ENCODE assay signal across 8 cellular contexts in genomic region chr2:199309411-199309810, GRCh38.
"Had no signal": no experiment of that assay in that cellular context is flagged by ENCODE, and none has a peak within 500 bp of the region (broad histone marks: within the 10 kb centered on the region; RNA-seq: fewer than 3 reads in every experiment).

No MANE protein-coding gene starts in this region.

- H3K36me3 Mint-ChIP-seq: activated CD4-positive, alpha-beta memory T cell treated with anti-CD3 and anti-CD28 coated beads for 36 hours; activated naive CD8-positive, alpha-beta T cell treated with anti-CD3 and anti-CD28 coated beads, Interleukin-2, amount 10 ng/mL, durations not matched to agents 7 days and 5 days; immature natural killer cell; mesothelial cell of epicardium; stimulated activated effector memory CD8-positive, alpha-beta T cell treated with anti-CD3 and anti-CD28 coated beads, Interleukin-12 subunit alpha, Interleukin-12 subunit beta, amount 100 ng/mL, for 72 hours had no signal

- H3K27me3 Mint-ChIP-seq: activated CD4-positive, alpha-beta memory T cell treated with anti-CD3 and anti-CD28 coated beads for 36 hours; activated naive CD8-positive, alpha-beta T cell treated with anti-CD3 and anti-CD28 coated beads, Interleukin-2, amount 10 ng/mL, durations not matched to agents 7 days and 5 days had no signal

- H3K27ac Mint-ChIP-seq: activated CD4-positive, alpha-beta memory T cell treated with anti-CD3 and anti-CD28 coated beads for 36 hours; activated naive CD8-positive, alpha-beta T cell treated with anti-CD3 and anti-CD28 coated beads, Interleukin-2, amount 10 ng/mL, durations not matched to agents 7 days and 5 days; activated T-cell treated with anti-CD3 and anti-CD28 coated beads, Interleukin-2, amount 50 U/mL, for 72 hours; immature natural killer cell; mesothelial cell of epicardium; stimulated activated effector memory CD8-positive, alpha-beta T cell treated with anti-CD3 and anti-CD28 coated beads, Interleukin-12 subunit alpha, Interleukin-12 subunit beta, amount 100 ng/mL, for 72 hours had no signal

- H3K4me3 Mint-ChIP-seq: activated CD4-positive, alpha-beta memory T cell treated with anti-CD3 and anti-CD28 coated beads for 36 hours; activated naive CD8-positive, alpha-beta T cell treated with anti-CD3 and anti-CD28 coated beads, Interleukin-2, amount 10 ng/mL, durations not matched to agents 7 days and 5 days; activated T-cell treated with anti-CD3 and anti-CD28 coated beads, Interleukin-2, amount 50 U/mL, for 72 hours; immature natural killer cell; mesothelial cell of epicardium; stimulated activated effector memory CD8-positive, alpha-beta T cell treated with anti-CD3 and anti-CD28 coated beads, Interleukin-12 subunit alpha, Interleukin-12 subunit beta, amount 100 ng/mL, for 72 hours had no signal

- H3K9me3 Mint-ChIP-seq: activated CD4-positive, alpha-beta memory T cell treated with anti-CD3 and anti-CD28 coated beads for 36 hours; activated naive CD8-positive, alpha-beta T cell treated with anti-CD3 and anti-CD28 coated beads, Interleukin-2, amount 10 ng/mL, durations not matched to agents 7 days and 5 days; mesothelial cell of epicardium had no signal

- H3K4me1 Mint-ChIP-seq: activated naive CD8-positive, alpha-beta T cell treated with anti-CD3 and anti-CD28 coated beads, Interleukin-2, amount 10 ng/mL, durations not matched to agents 7 days and 5 days; immature natural killer cell; mesothelial cell of epicardium; stimulated activated effector memory CD8-positive, alpha-beta T cell treated with anti-CD3 and anti-CD28 coated beads, Interleukin-12 subunit alpha, Interleukin-12 subunit beta, amount 100 ng/mL, for 72 hours had no signal

- DNase-seq: activated CD4-positive, alpha-beta memory T cell treated with anti-CD3 and anti-CD28 coated beads for 36 hours; activated naive CD8-positive, alpha-beta T cell treated with anti-CD3 and anti-CD28 coated beads, Interleukin-2, amount 10 ng/mL, durations not matched to agents 7 days and 5 days; activated T-cell treated with anti-CD3 and anti-CD28 coated beads, Interleukin-2, amount 50 U/mL, for 72 hours; dorsolateral prefrontal cortex; immature natural killer cell; lower lobe of right lung had no signal
